12 cellular contexts compared by ENCODE assay signal in genomic region chr4:145298885-145299284, GRCh38.
DNase-seq lines count a peak whose midpoint lies in the region; ATAC-seq and TF ChIP-seq lines count a peak whose summit lies in the region.
"Had no signal": no experiment of that assay in that cellular context is flagged by ENCODE, and none has a peak within 500 bp of the region (broad histone marks: within the 10 kb centered on the region; RNA-seq: fewer than 3 reads in every experiment).

No MANE protein-coding gene starts in this region.

- no peak overlapping the region for H3K4me3 Mint-ChIP-seq in immature natural killer cell

- H3K36me3 Mint-ChIP-seq in immature natural killer cell = no peaks in the 10 kb centered on the region
- H3K36me3 Mint-ChIP-seq: CD8-positive, alpha-beta T cell had no signal

- H3K27ac Mint-ChIP-seq in immature natural killer cell = no peak overlapping the region
- H3K27ac Mint-ChIP-seq: CD8-positive, alpha-beta T cell had no signal

- H3K9me3 ChIP-seq in SK-N-SH = no peaks in the 10 kb centered on the region
- H3K9me3 ChIP-seq in skeletal muscle satellite cell (replicated peaks; ENCODE audit: low read length) = no peaks in the 10 kb centered on the region
- H3K9me3 ChIP-seq: right lobe of liver, testis had no signal

- peaks cover 0 to 22% (median 0%) of the 10 kb centered on the region in 3 donors for H3K27me3 Mint-ChIP-seq in immature natural killer cell (ENCODE audit: low read depth in 3 of 3)

- POLR2A ChIA-PET in SK-N-SH (lab: Yijun Ruan, JAX) = no interaction called here

- H3K4me1 ChIP-seq in SK-N-SH (ENCODE audit: control insufficient read depth in 1 of 2, insufficient read depth in 2 of 2, low read depth in 1 of 2, low read length in 1 of 2) = no peaks in the 10 kb centered on the region
- H3K4me1 ChIP-seq in skeletal muscle satellite cell (ENCODE audit: control insufficient read depth, insufficient read depth, low read length) = peaks cover 39% of the 10 kb centered on the region
- H3K4me1 ChIP-seq: right lobe of liver, testis had no signal

- H3K36me3 ChIP-seq in SK-N-SH (replicated peaks in 1 of 2; ENCODE audit: control insufficient read depth in 1 of 2, insufficient read depth in 2 of 2, low read length in 1 of 2) (no peaks in the 10 kb centered on the region), skeletal muscle satellite cell (ENCODE audit: insufficient read depth, low read length) (no peaks in the 10 kb centered on the region)
- H3K36me3 ChIP-seq: right lobe of liver had no signal

- no peaks in the 10 kb centered on the region for H3K27me3 ChIP-seq in SK-N-SH (ENCODE audit: insufficient read depth)
- no peaks in the 10 kb centered on the region for H3K27me3 ChIP-seq in skeletal muscle satellite cell (ENCODE audit: control insufficient read depth, insufficient read depth, low read length)
- H3K27me3 ChIP-seq: right lobe of liver, testis had no signal

- H3K9ac ChIP-seq in SK-N-SH (no peak overlapping the region), skeletal muscle satellite cell (ENCODE audit: low read depth, low read length) (peak overlapping the region; percentile 22)

- peak; percentile 26 for ATAC-seq in GM19397 (IDR thresholded peaks at IDR 0.05; ENCODE audit: unreplicated experiment)
- ATAC-seq in HG03159 (IDR thresholded peaks at IDR 0.05; ENCODE audit: unreplicated experiment) = peak; percentile 23

- H3K27ac ChIP-seq in SK-N-SH (ENCODE audit: low read depth in 2 of 2, low read length in 1 of 2) = no peak overlapping the region; a peak in 1 of 4 replicates
- H3K27ac ChIP-seq: right lobe of liver, testis had no signal

- peaks cover 0 to 11% of the 10 kb centered on the region in 2 donors for H3K4me1 Mint-ChIP-seq in immature natural killer cell

- H4K20me1 ChIP-seq in SK-N-SH (ENCODE audit: insufficient read depth) = no peaks in the 10 kb centered on the region

- H3K4me3 ChIP-seq in SK-N-SH (ENCODE audit: low read depth in 2 of 2, low read length in 1 of 2) (no peak overlapping the region), skeletal muscle satellite cell (ENCODE audit: low read length) (peak overlapping the region; percentile 32)
- H3K4me3 ChIP-seq: right lobe of liver, testis had no signal

- no peak overlapping the region for H2AFZ ChIP-seq in SK-N-SH (ENCODE audit: low read depth)

- H3K9me3 Mint-ChIP-seq in immature natural killer cell = peaks cover 0 to 3% (median 0%) of the 10 kb centered on the region in 6 donors
- H3K9me3 Mint-ChIP-seq: CD8-positive, alpha-beta T cell had no signal

- WGBS in SK-N-SH (ENCODE audit: low lambda C conversion rate) = 13% methylated on average over 2 of the region's 2 CpGs

- no peaks in the 10 kb centered on the region for H3K9me2 ChIP-seq in SK-N-SH

- peaks cover 4% of the 10 kb centered on the region for H3F3A ChIP-seq in SK-N-SH (replicated peaks; ENCODE audit: insufficient read depth)

- H3K4me2 ChIP-seq in SK-N-SH (peak overlapping the region; percentile 27; the same call in 1 of the 2 replicates), skeletal muscle satellite cell (ENCODE audit: low read length) (peak overlapping the region; percentile 72)

- DNase-seq in SK-N-SH (no peak), NCI-H345 treated with DMSO at 0.1 percent for 48 hours (lab: John Stamatoyannopoulos, UW; ENCODE audit: unreplicated experiment) (no peak), GOT3 (lab: John Stamatoyannopoulos, UW) (no peak), immature natural killer cell (no peak), HCEC 1CT (no peak)
- DNase-seq: NCI-H2029 treated with DMSO at 0.1 percent for 48 hours, right lobe of liver, testis had no signal

- H3K79me2 ChIP-seq in SK-N-SH (ENCODE audit: insufficient read depth) = no peaks in the 10 kb centered on the region

- TF ChIP-seq RAD21 in SK-N-SH (IDR thresholded peaks at IDR 0.05; ENCODE audit: low read length) = no peak

- CTCF ChIA-PET in SK-N-SH (lab: Yijun Ruan, JAX) = no interaction called here

- TF ChIP-seq EP300 in SK-N-SH (IDR thresholded peaks at IDR 0.05; ENCODE audit: borderline replicate concordance in 1 of 2, low read depth in 1 of 2, low read length in 1 of 2) = no peak

- no peak for TF ChIP-seq CTCF in SK-N-SH (IDR thresholded peaks at IDR 0.05)

TF ChIP-seq in SK-N-SH, 30 proteins besides CTCF, POLR2A, EP300 and RAD21:
- TF ChIP-seq NRF1 (IDR thresholded peaks at IDR 0.05; ENCODE audit: low read depth, low read length) = no peak
